Comparison of ENCODE assay signal across 2 cellular contexts in the genomic region with DNA sequence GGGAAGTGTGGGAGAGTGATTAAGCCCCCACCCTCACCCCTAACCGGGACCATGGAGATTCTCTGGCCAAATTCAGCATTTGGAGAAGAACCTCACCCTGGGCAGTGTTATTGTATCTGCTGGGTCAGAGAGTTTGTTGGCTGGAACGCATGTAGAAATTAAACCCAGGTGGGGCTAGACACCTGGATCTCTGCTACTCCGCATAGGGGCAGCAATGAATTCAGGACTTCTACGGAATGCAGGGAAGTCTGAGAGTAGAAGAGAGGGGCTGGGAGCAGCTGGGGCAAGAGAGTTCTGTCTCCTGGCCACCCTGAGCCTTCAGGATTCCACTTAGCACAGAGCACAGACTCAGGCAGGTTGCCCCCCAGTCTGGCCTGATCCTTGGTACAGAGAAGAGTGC.
TF ChIP-seq lines count a peak whose summit lies in the region.

No MANE protein-coding gene starts in this region.

TF ChIP-seq in SK-N-SH, 30 proteins besides CTCF, POLR2A, EP300 and RAD21 (continued from another document):
- TF ChIP-seq FOXM1 (IDR thresholded peaks at IDR 0.05; ENCODE audit: low read depth) (no peak), RFX5 (IDR thresholded peaks at IDR 0.05; ENCODE audit: low read length) (no peak), SMC3 (IDR thresholded peaks at IDR 0.05; ENCODE audit: low read depth, low read length) (no peak), CHD2 (IDR thresholded peaks at IDR 0.05; ENCODE audit: low read length, partially characterized antibody) (no peak), REST (IDR thresholded peaks at IDR 0.05; ENCODE audit: low read depth, low read length) (0 out of 2 replicates have a peak, but pooled peaks have one; percentile 52)

TF ChIP-seq in SK-N-SH treated with all-trans-retinoic acid at 6 μM for 48 hours, 23 proteins besides CTCF, POLR2A, EP300 and RAD21 (continued from another document):
- TF ChIP-seq ARNTL (CRISPR knock-in tag; IDR thresholded peaks at IDR 0.05; ENCODE audit: borderline replicate concordance, low read depth) (no peak), TOX (CRISPR knock-in tag; IDR thresholded peaks at IDR 0.05; ENCODE audit: borderline replicate concordance) (no peak), BACH2 (CRISPR knock-in tag; IDR thresholded peaks at IDR 0.05; ENCODE audit: borderline replicate concordance) (no peak), RARB (CRISPR knock-in tag; IDR thresholded peaks at IDR 0.05) (no peak), ISL1 (CRISPR knock-in tag; IDR thresholded peaks at IDR 0.05) (no peak)
- TF ChIP-seq, protein P1, sequence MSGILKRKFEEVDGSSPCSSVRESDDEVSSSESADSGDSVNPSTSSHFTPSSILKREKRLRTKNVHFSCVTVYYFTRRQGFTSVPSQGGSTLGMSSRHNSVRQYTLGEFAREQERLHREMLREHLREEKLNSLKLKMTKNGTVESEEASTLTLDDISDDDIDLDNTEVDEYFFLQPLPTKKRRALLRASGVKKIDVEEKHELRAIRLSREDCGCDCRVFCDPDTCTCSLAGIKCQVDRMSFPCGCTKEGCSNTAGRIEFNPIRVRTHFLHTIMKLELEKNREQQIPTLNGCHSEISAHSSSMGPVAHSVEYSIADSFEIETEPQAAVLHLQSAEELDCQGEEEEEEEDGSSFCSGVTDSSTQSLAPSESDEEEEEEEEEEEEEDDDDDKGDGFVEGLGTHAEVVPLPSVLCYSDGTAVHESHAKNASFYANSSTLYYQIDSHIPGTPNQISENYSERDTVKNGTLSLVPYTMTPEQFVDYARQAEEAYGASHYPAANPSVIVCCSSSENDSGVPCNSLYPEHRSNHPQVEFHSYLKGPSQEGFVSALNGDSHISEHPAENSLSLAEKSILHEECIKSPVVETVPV (CRISPR knock-in tag; IDR thresholded peaks at IDR 0.05), result no peak
